28 cellular contexts compared by ENCODE assay signal in genomic region chr7:52114056-52114455, GRCh38.
"Had no signal": no experiment of that assay in that cellular context is flagged by ENCODE, and none has a peak within 500 bp of the region (broad histone marks: within the 10 kb centered on the region; RNA-seq: fewer than 3 reads in every experiment).

No MANE protein-coding gene starts in this region.

- H3K27ac Mint-ChIP-seq: activated CD8-positive, alpha-beta T cell treated with anti-CD3 and anti-CD28 coated beads, Interleukin-2, amount 10 ng/mL, durations not matched to agents 7 days and 5 days; activated naive CD8-positive, alpha-beta T cell treated with anti-CD3 and anti-CD28 coated beads, Interleukin-2, amount 10 ng/mL, durations not matched to agents 7 days and 5 days; T-helper 2 cell treated with Interferon-gamma antibody and Interleukin-4, amounts not matched to agents 5 μg/mL and 100 μg/mL, for 36 hours had no signal

- H3K9me3 ChIP-seq: adrenal gland, SJSA1 had no signal

- H3K4me1 ChIP-seq: adrenal gland, SJSA1 had no signal

- H3K4me3 Mint-ChIP-seq: activated CD8-positive, alpha-beta T cell treated with anti-CD3 and anti-CD28 coated beads, Interleukin-2, amount 10 ng/mL, durations not matched to agents 7 days and 5 days; activated naive CD8-positive, alpha-beta T cell treated with anti-CD3 and anti-CD28 coated beads, Interleukin-2, amount 10 ng/mL, durations not matched to agents 7 days and 5 days; T-helper 2 cell treated with Interferon-gamma antibody and Interleukin-4, amounts not matched to agents 5 μg/mL and 100 μg/mL, for 36 hours had no signal

- H3K27me3 Mint-ChIP-seq: activated naive CD8-positive, alpha-beta T cell treated with anti-CD3 and anti-CD28 coated beads, Interleukin-2, amount 10 ng/mL, durations not matched to agents 7 days and 5 days had no signal

- ATAC-seq: activated CD8-positive, alpha-beta T cell treated with anti-CD3 and anti-CD28 coated beads, Interleukin-2, amount 10 ng/mL, durations not matched to agents 7 days and 5 days; PC-3; SK-N-SH treated with all-trans-retinoic acid at 6 μM for 48 hours had no signal

- H3K27me3 ChIP-seq: adrenal gland, SJSA1 had no signal

- H3K36me3 ChIP-seq: adrenal gland, SJSA1 had no signal

- H3K27ac ChIP-seq: adrenal gland, SJSA1 had no signal

- H3K4me1 Mint-ChIP-seq: activated naive CD8-positive, alpha-beta T cell treated with anti-CD3 and anti-CD28 coated beads, Interleukin-2, amount 10 ng/mL, durations not matched to agents 7 days and 5 days had no signal

- FAIRE-seq: RCC 7860 had no signal

- H3K4me3 ChIP-seq: adrenal gland, SJSA1 had no signal

- H3K36me3 Mint-ChIP-seq: activated naive CD8-positive, alpha-beta T cell treated with anti-CD3 and anti-CD28 coated beads, Interleukin-2, amount 10 ng/mL, durations not matched to agents 7 days and 5 days had no signal

- DNase-seq: activated CD4-positive, alpha-beta T cell treated with anti-CD3 and anti-CD28 coated beads for 48 hours; activated CD4-positive, alpha-beta T cell treated with anti-CD3 and anti-CD28 coated beads, Interleukin-2, amount 50 U/mL, for 4 hours; activated CD4-positive, CD25-positive, alpha-beta regulatory T cell treated with anti-CD3 and anti-CD28 coated beads, Interleukin-2, amount 50 U/mL, for 72 hours; activated CD8-positive, alpha-beta memory T cell treated with anti-CD3 and anti-CD28 coated beads, Interleukin-2, amount 50 U/mL, for 48 hours; activated CD8-positive, alpha-beta T cell treated with anti-CD3 and anti-CD28 coated beads, Interleukin-2, amount 10 ng/mL, durations not matched to agents 7 days and 5 days; activated naive CD4-positive, alpha-beta T cell treated with anti-CD3 and anti-CD28 coated beads, Interleukin-2, amount 50 U/mL, for 16 hours; activated naive CD8-positive, alpha-beta T cell treated with anti-CD3 and anti-CD28 coated beads, Interleukin-2, amount 10 ng/mL, durations not matched to agents 7 days and 5 days; activated T-cell treated with anti-CD3 and anti-CD28 coated beads, Interleukin-2, amount 50 U/mL, for 1 hour; adrenal gland; anterior cingulate cortex; cerebellar nuclear complex; NCI-H1092; NCI-H1417 treated with DMSO at 0.1 percent for 48 hours; NCI-H1694; NCI-H2029; NCI-H2107; NCI-H2171 treated with DMSO at 0.1 percent for 48 hours; NCI-H226; NCI-H526; NCI-H774; NK-92 treated with Interleukin-12 subunit alpha and Interleukin-12 subunit beta, amount 100 ng/mL, for 24 hours; PC-3; SHP77; SW 1271 had no signal
